1 cellular context compared by ENCODE assay signal in the genomic region with DNA sequence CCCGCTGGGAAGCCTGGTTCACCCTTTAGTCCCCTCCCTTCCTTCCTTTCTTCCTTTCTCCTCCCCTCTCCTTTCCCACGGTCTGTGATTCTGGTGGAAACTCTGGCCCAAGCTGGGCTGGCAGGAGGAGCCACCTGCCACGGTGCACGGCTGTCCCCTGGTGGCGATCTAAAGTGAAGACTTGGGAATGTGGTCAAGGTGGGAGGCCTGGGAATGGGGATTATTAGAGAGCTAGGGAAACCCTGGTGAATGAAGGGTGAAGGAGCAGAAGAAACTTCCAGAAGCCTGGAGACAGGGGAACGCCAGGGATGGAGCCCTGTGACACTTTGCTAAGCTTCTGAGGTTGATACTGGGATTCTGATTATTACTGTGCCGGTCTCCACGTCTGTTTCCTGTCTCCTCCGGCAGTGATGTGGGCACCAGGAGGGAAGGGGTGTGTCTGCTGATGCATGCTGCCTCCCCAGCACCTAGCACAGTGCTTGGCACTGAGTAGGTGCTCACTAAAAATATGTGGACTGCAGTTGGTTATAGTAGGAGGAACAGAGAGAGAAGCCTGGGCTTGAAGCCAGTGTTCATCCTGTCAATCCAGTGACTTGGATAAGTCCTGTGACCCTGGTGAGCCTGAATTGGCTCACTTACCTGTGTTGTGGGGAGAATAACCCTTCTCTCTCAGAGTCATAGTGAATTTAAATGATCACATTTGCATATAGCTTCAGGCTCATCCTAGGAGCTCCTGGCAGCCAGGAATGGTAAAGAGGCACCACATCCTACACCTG.
TF ChIP-seq lines count a peak whose summit lies in the region.

No MANE protein-coding gene starts in this region.

TF ChIP-seq in HepG2, 621 proteins besides CTCF, POLR2A, EP300 and RAD21 (continued from another document and continues in another):
- TF ChIP-seq, protein P1, sequence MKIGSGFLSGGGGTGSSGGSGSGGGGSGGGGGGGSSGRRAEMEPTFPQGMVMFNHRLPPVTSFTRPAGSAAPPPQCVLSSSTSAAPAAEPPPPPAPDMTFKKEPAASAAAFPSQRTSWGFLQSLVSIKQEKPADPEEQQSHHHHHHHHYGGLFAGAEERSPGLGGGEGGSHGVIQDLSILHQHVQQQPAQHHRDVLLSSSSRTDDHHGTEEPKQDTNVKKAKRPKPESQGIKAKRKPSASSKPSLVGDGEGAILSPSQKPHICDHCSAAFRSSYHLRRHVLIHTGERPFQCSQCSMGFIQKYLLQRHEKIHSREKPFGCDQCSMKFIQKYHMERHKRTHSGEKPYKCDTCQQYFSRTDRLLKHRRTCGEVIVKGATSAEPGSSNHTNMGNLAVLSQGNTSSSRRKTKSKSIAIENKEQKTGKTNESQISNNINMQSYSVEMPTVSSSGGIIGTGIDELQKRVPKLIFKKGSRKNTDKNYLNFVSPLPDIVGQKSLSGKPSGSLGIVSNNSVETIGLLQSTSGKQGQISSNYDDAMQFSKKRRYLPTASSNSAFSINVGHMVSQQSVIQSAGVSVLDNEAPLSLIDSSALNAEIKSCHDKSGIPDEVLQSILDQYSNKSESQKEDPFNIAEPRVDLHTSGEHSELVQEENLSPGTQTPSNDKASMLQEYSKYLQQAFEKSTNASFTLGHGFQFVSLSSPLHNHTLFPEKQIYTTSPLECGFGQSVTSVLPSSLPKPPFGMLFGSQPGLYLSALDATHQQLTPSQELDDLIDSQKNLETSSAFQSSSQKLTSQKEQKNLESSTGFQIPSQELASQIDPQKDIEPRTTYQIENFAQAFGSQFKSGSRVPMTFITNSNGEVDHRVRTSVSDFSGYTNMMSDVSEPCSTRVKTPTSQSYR (CRISPR knock-in tag; IDR thresholded peaks at IDR 0.05; ENCODE audit: borderline replicate concordance), result peak; percentile 29; the same call in 1 of the 2 replicates
- TF ChIP-seq ZBTB33 (CRISPR knock-in tag; IDR thresholded peaks at IDR 0.05) (peak; percentile 80; the same call in 1 of the 2 replicates), ETV5 (CRISPR knock-in tag; IDR thresholded peaks at IDR 0.05; ENCODE audit: borderline replicate concordance) (0 out of 2 replicates have a peak, but pooled peaks have one; percentile 20), ZNF350 (CRISPR knock-in tag; IDR thresholded peaks at IDR 0.05; ENCODE audit: borderline replicate concordance, low read depth) (peak; percentile 63; the same call in 1 of the 2 replicates), NFE2 (CRISPR knock-in tag; IDR thresholded peaks at IDR 0.05) (no peak), SAP130 (CRISPR knock-in tag; IDR thresholded peaks at IDR 0.05; ENCODE audit: low read depth) (peak; percentile 31; the same call in 1 of the 2 replicates), FOXP1 (IDR thresholded peaks at IDR 0.05) (no peak), FOXP1 (CRISPR knock-in tag; IDR thresholded peaks at IDR 0.05) (no peak), ERF (CRISPR knock-in tag; IDR thresholded peaks at IDR 0.05) (peak; percentile 81), FOXA3 (CRISPR knock-in tag; IDR thresholded peaks at IDR 0.05) (peak; percentile 32; the same call in 1 of the 2 replicates), AHR (CRISPR knock-in tag; IDR thresholded peaks at IDR 0.05) (0 out of 2 replicates have a peak, but pooled peaks have one; percentile 69), ZNF256 (CRISPR knock-in tag; conservative IDR thresholded peaks at IDR 0.05) (no peak), ZNF556 (CRISPR knock-in tag; IDR thresholded peaks at IDR 0.05; ENCODE audit: borderline replicate concordance) (peak; percentile 36; the same call in 1 of the 2 replicates), KAT8 (CRISPR knock-in tag; IDR thresholded peaks at IDR 0.05) (peak; percentile 70), CHD2 (IDR thresholded peaks at IDR 0.05; ENCODE audit: low read depth, low read length) (no peak), GMEB1 (CRISPR knock-in tag; IDR thresholded peaks at IDR 0.05; ENCODE audit: borderline replicate concordance) (no peak), BHLHE40 (IDR thresholded peaks at IDR 0.05; ENCODE audit: low read length) (no peak), ZBTB7B (CRISPR knock-in tag; IDR thresholded peaks at IDR 0.05) (peak; percentile 32; the same call in 1 of the 2 replicates), GABPB1 (CRISPR knock-in tag; IDR thresholded peaks at IDR 0.05) (peak; percentile 42; the same call in 1 of the 2 replicates), CEBPG (CRISPR knock-in tag; IDR thresholded peaks at IDR 0.05) (0 out of 2 replicates have a peak, but pooled peaks have one; percentile 28), U2AF1 (optimal IDR thresholded peaks at IDR 0.05; ENCODE audit: low read depth, low read length) (peak; percentile 67), ZMAT3 (CRISPR knock-in tag; conservative IDR thresholded peaks at IDR 0.05) (no peak), KLF11 (CRISPR knock-in tag; IDR thresholded peaks at IDR 0.05) (0 out of 2 replicates have a peak, but pooled peaks have one; percentile 45), ARID2 (CRISPR knock-in tag; IDR thresholded peaks at IDR 0.05; ENCODE audit: borderline replicate concordance) (0 out of 2 replicates have a peak, but pooled peaks have one; percentile 62), KDM3A (CRISPR knock-in tag; IDR thresholded peaks at IDR 0.05; ENCODE audit: low read depth) (peak; percentile 72; the same call in 1 of the 2 replicates), SKI (IDR thresholded peaks at IDR 0.05; ENCODE audit: partially characterized antibody) (peak; percentile 12), ZNF124 (CRISPR knock-in tag; IDR thresholded peaks at IDR 0.05) (0 out of 2 replicates have a peak, but pooled peaks have one; percentile 58), MED8 (CRISPR knock-in tag; IDR thresholded peaks at IDR 0.05; ENCODE audit: insufficient replicate concordance) (no peak), ZFP91 (CRISPR knock-in tag; IDR thresholded peaks at IDR 0.05; ENCODE audit: borderline replicate concordance) (peak; percentile 53), FOXK1 (CRISPR knock-in tag; IDR thresholded peaks at IDR 0.05; ENCODE audit: borderline replicate concordance, low read depth) (peak; percentile 40; the same call in 1 of the 2 replicates)
- TF ChIP-seq, protein P2, sequence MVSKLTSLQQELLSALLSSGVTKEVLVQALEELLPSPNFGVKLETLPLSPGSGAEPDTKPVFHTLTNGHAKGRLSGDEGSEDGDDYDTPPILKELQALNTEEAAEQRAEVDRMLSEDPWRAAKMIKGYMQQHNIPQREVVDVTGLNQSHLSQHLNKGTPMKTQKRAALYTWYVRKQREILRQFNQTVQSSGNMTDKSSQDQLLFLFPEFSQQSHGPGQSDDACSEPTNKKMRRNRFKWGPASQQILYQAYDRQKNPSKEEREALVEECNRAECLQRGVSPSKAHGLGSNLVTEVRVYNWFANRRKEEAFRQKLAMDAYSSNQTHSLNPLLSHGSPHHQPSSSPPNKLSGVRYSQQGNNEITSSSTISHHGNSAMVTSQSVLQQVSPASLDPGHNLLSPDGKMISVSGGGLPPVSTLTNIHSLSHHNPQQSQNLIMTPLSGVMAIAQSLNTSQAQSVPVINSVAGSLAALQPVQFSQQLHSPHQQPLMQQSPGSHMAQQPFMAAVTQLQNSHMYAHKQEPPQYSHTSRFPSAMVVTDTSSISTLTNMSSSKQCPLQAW (CRISPR knock-in tag; IDR thresholded peaks at IDR 0.05), result peak; percentile 72
- TF ChIP-seq, protein P3, sequence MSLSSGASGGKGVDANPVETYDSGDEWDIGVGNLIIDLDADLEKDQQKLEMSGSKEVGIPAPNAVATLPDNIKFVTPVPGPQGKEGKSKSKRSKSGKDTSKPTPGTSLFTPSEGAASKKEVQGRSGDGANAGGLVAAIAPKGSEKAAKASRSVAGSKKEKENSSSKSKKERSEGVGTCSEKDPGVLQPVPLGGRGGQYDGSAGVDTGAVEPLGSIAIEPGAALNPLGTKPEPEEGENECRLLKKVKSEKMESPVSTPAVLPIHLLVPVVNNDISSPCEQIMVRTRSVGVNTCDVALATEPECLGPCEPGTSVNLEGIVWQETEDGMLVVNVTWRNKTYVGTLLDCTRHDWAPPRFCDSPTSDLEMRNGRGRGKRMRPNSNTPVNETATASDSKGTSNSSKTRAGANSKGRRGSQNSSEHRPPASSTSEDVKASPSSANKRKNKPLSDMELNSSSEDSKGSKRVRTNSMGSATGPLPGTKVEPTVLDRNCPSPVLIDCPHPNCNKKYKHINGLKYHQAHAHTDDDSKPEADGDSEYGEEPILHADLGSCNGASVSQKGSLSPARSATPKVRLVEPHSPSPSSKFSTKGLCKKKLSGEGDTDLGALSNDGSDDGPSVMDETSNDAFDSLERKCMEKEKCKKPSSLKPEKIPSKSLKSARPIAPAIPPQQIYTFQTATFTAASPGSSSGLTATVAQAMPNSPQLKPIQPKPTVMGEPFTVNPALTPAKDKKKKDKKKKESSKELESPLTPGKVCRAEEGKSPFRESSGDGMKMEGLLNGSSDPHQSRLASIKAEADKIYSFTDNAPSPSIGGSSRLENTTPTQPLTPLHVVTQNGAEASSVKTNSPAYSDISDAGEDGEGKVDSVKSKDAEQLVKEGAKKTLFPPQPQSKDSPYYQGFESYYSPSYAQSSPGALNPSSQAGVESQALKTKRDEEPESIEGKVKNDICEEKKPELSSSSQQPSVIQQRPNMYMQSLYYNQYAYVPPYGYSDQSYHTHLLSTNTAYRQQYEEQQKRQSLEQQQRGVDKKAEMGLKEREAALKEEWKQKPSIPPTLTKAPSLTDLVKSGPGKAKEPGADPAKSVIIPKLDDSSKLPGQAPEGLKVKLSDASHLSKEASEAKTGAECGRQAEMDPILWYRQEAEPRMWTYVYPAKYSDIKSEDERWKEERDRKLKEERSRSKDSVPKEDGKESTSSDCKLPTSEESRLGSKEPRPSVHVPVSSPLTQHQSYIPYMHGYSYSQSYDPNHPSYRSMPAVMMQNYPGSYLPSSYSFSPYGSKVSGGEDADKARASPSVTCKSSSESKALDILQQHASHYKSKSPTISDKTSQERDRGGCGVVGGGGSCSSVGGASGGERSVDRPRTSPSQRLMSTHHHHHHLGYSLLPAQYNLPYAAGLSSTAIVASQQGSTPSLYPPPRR (CRISPR knock-in tag; IDR thresholded peaks at IDR 0.05; ENCODE audit: borderline replicate concordance), result no peak
- TF ChIP-seq, protein P4, sequence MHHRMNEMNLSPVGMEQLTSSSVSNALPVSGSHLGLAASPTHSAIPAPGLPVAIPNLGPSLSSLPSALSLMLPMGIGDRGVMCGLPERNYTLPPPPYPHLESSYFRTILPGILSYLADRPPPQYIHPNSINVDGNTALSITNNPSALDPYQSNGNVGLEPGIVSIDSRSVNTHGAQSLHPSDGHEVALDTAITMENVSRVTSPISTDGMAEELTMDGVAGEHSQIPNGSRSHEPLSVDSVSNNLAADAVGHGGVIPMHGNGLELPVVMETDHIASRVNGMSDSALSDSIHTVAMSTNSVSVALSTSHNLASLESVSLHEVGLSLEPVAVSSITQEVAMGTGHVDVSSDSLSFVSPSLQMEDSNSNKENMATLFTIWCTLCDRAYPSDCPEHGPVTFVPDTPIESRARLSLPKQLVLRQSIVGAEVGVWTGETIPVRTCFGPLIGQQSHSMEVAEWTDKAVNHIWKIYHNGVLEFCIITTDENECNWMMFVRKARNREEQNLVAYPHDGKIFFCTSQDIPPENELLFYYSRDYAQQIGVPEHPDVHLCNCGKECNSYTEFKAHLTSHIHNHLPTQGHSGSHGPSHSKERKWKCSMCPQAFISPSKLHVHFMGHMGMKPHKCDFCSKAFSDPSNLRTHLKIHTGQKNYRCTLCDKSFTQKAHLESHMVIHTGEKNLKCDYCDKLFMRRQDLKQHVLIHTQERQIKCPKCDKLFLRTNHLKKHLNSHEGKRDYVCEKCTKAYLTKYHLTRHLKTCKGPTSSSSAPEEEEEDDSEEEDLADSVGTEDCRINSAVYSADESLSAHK (CRISPR knock-in tag; IDR thresholded peaks at IDR 0.05; ENCODE audit: borderline replicate concordance), result no peak
- TF ChIP-seq, protein P5, sequence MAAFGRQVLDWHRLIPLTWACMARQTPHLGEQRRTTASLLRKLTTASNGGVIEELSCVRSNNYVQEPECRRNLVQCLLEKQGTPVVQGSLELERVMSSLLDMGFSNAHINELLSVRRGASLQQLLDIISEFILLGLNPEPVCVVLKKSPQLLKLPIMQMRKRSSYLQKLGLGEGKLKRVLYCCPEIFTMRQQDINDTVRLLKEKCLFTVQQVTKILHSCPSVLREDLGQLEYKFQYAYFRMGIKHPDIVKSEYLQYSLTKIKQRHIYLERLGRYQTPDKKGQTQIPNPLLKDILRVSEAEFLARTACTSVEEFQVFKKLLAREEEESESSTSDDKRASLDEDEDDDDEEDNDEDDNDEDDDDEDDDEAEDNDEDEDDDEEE (CRISPR knock-in tag; IDR thresholded peaks at IDR 0.05), result no peak
